In genomic region chr14:23468704-23469126, GRCh38 we compare ENCODE assay signal across 8 cellular contexts. TPM values are rescaled to one million over a fixed set of nuclear protein-coding genes. Genes with fewer than 3 reads are reported as not detected.
DNase-seq lines count a peak whose midpoint lies in the region; ATAC-seq, FAIRE-seq and TF ChIP-seq lines count a peak whose summit lies in the region.

No MANE protein-coding gene starts in this region.

- 69% methylated on average over 15 of the region's 15 CpGs for WGBS in A549 (ENCODE audit: missing lambda C conversion rate)
- WGBS in mesenchymal stem cell: 81% methylated on average over 15 of the region's 15 CpGs

- H3K27ac ChIP-seq in A549 (peak overlapping the region; percentile 66 to 83), caudate nucleus (ENCODE audit: low read depth, low read length) (peak overlapping the region; percentile 91), mesenchymal stem cell (ENCODE audit: low read length, poor library complexity, severe bottlenecking) (peak overlapping the region; percentile 67)

- H3K23ac ChIP-seq in mesenchymal stem cell (ENCODE audit: low read length in 2 of 2): no peak overlapping the region

- H3K4me2 ChIP-seq in A549 (peak overlapping the region; percentile 70), mesenchymal stem cell (ENCODE audit: low read length, poor library complexity, severe bottlenecking) (peak overlapping the region; percentile 67)

- peak overlapping the region; percentile 99 for H2AFZ ChIP-seq in mesenchymal stem cell (ENCODE audit: low read depth, low read length)

- no peak overlapping the region for H2BK5ac ChIP-seq in mesenchymal stem cell (ENCODE audit: low read depth, low read length, poor library complexity, severe bottlenecking)

- H3K79me1 ChIP-seq in mesenchymal stem cell (replicated peaks; ENCODE audit: low read length, poor library complexity, severe bottlenecking): peaks cover 17% of the 10 kb centered on the region

- peak overlapping the region; percentile 61 to 84 for H3K18ac ChIP-seq in mesenchymal stem cell (ENCODE audit: low read depth in 1 of 2, low read length in 2 of 2)

- no peak for TF ChIP-seq RAD21 in A549 (conservative IDR thresholded peaks at IDR 0.05 in 1 of 2, IDR thresholded peaks at IDR 0.05 in 1 of 2)

- H3K4ac ChIP-seq in mesenchymal stem cell (ENCODE audit: low read depth in 1 of 2, low read length in 2 of 2): peak overlapping the region in 1 of 2 experiments; percentile 73

- H3K9me3 ChIP-seq in A549: no peaks in the 10 kb centered on the region
- H3K9me3 ChIP-seq in mesenchymal stem cell (ENCODE audit: control insufficient read depth, low read length): no peaks in the 10 kb centered on the region

- peaks cover 14 to 30% of the 10 kb centered on the region in 2 experiments for H3K36me3 ChIP-seq in mesenchymal stem cell (ENCODE audit: control insufficient read depth in 1 of 2, insufficient read depth in 2 of 2, low read depth in 1 of 2, low read length in 2 of 2)

- H2AK5ac ChIP-seq in mesenchymal stem cell (ENCODE audit: low read length, severe bottlenecking): no peak overlapping the region

- FAIRE-seq in A549 (lab: Jason Lieb, UNC) (no peak), GM12892 (lab: Jason Lieb, UNC) (no peak)

- DNase-seq in A549 (ENCODE audit: low read depth in 1 of 2, low spot score in 1 of 2): no peak
- DNase-seq in caudate nucleus (lab: John Stamatoyannopoulos, UW): no peak
- no peak for DNase-seq in mesenchymal stem cell
- DNase-seq in GM12892 (ENCODE audit: insufficient read length): no peak
- DNase-seq in activated effector memory CD4-positive, alpha-beta T cell treated with Interleukin-2 at 50 U/mL for 16 hours: no peak
- DNase-seq in dedifferentiated amniotic fluid mesenchymal stem cell (ENCODE audit: extremely low spot score): no peak

- H3K27me3 ChIP-seq in mesenchymal stem cell (ENCODE audit: control insufficient read depth in 1 of 2, insufficient read depth in 1 of 2, low read length in 2 of 2): no peaks in the 10 kb centered on the region

- peak overlapping the region; percentile 52 for H3K9ac ChIP-seq in mesenchymal stem cell (ENCODE audit: low read length)

- TF ChIP-seq CTCF in A549 (IDR thresholded peaks at IDR 0.05): no peak

- POLR2A ChIA-PET in A549 (lab: Yijun Ruan, JAX): no interaction called here

- H3K4me3 ChIP-seq in A549 (peak overlapping the region; percentile 87), mesenchymal stem cell (ENCODE audit: insufficient read depth in 1 of 2, low read depth in 1 of 2, low read length in 2 of 2) (peak overlapping the region; percentile 24 to 76)

- no peak overlapping the region for H2BK120ac ChIP-seq in mesenchymal stem cell (ENCODE audit: low read depth, low read length)

- CTCF ChIA-PET in A549 (lab: Yijun Ruan, JAX): interaction anchor here (0.8 to 21.4 kb wide), 9 partner anchors 9 to 193 kb away, joined by 3 to 553 read pairs (median 5); partner anchors contain the start of genes AP1G2 and THTPA

- peak overlapping the region; percentile 99 for H4K8ac ChIP-seq in mesenchymal stem cell (ENCODE audit: low read length)

- H3K4me1 ChIP-seq in A549 (peaks cover 10% of the 10 kb centered on the region; the same call in 2 of the 3 replicates), mesenchymal stem cell (ENCODE audit: control insufficient read depth, insufficient read depth, low read depth, low read length) (peaks cover 4% of the 10 kb centered on the region)

- ATAC-seq in A549 (peak; percentile 42 to 48; a peak in 5 of 6 replicates), HG02943 (IDR thresholded peaks at IDR 0.05; ENCODE audit: low read depth, unreplicated experiment) (peak; percentile 3), GM21717 (IDR thresholded peaks at IDR 0.05; ENCODE audit: unreplicated experiment) (no peak)

- TF ChIP-seq POLR2A in A549 (IDR thresholded peaks at IDR 0.05; ENCODE audit: low read length): no peak
- no peak for TF ChIP-seq POLR2A in GM12892 (IDR thresholded peaks at IDR 0.05; ENCODE audit: low read depth, low read length)

- no peak overlapping the region for H2BK12ac ChIP-seq in mesenchymal stem cell (ENCODE audit: low read length in 2 of 2)

- no peak for TF ChIP-seq EP300 in A549 (IDR thresholded peaks at IDR 0.05)

- peak overlapping the region in 1 of 2 experiments; percentile 11 for H3K14ac ChIP-seq in mesenchymal stem cell (ENCODE audit: low read length in 2 of 2)

- H4K91ac ChIP-seq in mesenchymal stem cell (ENCODE audit: low read length): no peak overlapping the region

- no peak overlapping the region for H2BK15ac ChIP-seq in mesenchymal stem cell (ENCODE audit: low read depth, poor library complexity, severe bottlenecking)

TF ChIP-seq in A549, 52 proteins besides CTCF, POLR2A, EP300 and RAD21:
- TF ChIP-seq MAZ (IDR thresholded peaks at IDR 0.05; ENCODE audit: borderline replicate concordance, low read depth, low read length) (no peak), MAX (IDR thresholded peaks at IDR 0.05) (no peak), PHF8 (IDR thresholded peaks at IDR 0.05; ENCODE audit: borderline replicate concordance, low read depth) (peak; percentile 38; the same call in 1 of the 2 replicates)
- TF ChIP-seq, protein P1, sequence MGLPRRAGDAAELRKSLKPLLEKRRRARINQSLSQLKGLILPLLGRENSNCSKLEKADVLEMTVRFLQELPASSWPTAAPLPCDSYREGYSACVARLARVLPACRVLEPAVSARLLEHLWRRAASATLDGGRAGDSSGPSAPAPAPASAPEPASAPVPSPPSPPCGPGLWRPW (IDR thresholded peaks at IDR 0.05): no peak

RNA-seq across cellular contexts. Expression of gene NGDN, which starts 0.8 kb away (rescaled TPM):
- polyA plus RNA-seq in A549 (2011; rRNA removed): 99.5 and 108 TPM in 2 replicates
- polyA plus RNA-seq in A549 (2012; cell fraction: cytosol; rRNA removed): 54.5 and 69.4 TPM in 2 replicates
- polyA plus RNA-seq in A549 (2012; cell fraction: nucleus; rRNA removed): 34.4 and 50.6 TPM in 2 replicates
- 62.9 to 68.3 TPM (median 63.5 TPM) in 3 replicates for polyA plus RNA-seq in A549 (2017; fragmentation: RNase III; extraction: RNeasy Plus Mini Kit Qiagen cat#74134 plus additional on column Dnase treatment)
- 35.8 and 43.4 TPM in 2 replicates for polyA minus RNA-seq in A549 (2011; rRNA and poly(A)+ RNA removed)
- 36.6 TPM for polyA plus RNA-seq in mesenchymal stem cell (2013, experiment 1 of 2)
- 39.1 TPM for polyA plus RNA-seq in mesenchymal stem cell (2013, experiment 2 of 2)
- polyA plus RNA-seq in GM12892 (2012; ENCODE audit: missing spikeins): 48.5 TPM

RNA-seq across cellular contexts. Expression of gene MYH7, which starts 33.3 kb away (rescaled TPM):
- polyA plus RNA-seq in A549 (2011; rRNA removed) (not detected in 2 replicates), A549 (2017; fragmentation: RNase III; extraction: RNeasy Plus Mini Kit Qiagen cat#74134 plus additional on column Dnase treatment) (not detected in 3 replicates)
- polyA plus RNA-seq in A549 (2012; cell fraction: cytosol; rRNA removed): not detected in 2 replicates
- not detected in 2 replicates for polyA plus RNA-seq in A549 (2012; cell fraction: nucleus; rRNA removed)
- polyA minus RNA-seq in A549 (2011; rRNA and poly(A)+ RNA removed): not detected in 2 replicates
- not detected for polyA plus RNA-seq in mesenchymal stem cell (2013, experiment 1 of 2)
- polyA plus RNA-seq in mesenchymal stem cell (2013, experiment 2 of 2): not detected
- polyA plus RNA-seq in GM12892 (2012; ENCODE audit: missing spikeins): not detected
